10 cellular contexts compared by ENCODE assay signal in the genomic region with DNA sequence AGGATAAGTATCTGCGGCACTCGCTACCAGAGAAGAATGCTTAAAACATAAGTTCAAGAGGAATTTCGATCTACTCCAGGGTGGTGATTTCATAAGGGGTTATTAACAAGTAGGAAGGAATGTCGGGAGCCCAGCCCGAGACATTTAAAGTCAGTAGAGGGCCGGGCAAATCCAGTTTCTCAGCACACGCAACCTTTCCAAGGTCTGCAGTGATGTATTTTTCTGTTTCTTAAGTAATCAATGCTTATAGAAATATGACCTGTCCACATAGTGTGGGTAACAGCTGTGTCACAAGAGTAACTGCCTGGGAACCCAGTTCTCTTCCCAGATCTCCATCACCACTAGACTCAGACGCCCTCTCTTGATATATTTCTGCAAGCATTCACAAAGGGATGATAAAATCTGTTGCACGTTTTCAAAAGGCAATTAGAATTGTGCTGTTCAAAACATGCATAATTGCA.
A peak's percentile ranks its signal among the peaks of the same experiment; 100 is the strongest.
DNase-seq lines count a peak whose midpoint lies in the region; ATAC-seq, FAIRE-seq and TF ChIP-seq lines count a peak whose summit lies in the region.
"Had no signal": no experiment of that assay in that cellular context is flagged by ENCODE, and none has a peak within 500 bp of the region (broad histone marks: within the 10 kb centered on the region; RNA-seq: fewer than 3 reads in every experiment).

No MANE protein-coding gene starts in this region.

- H2AFZ ChIP-seq in IMR-90 (replicated peaks; ENCODE audit: low read length, poor library complexity) = peak overlapping the region; percentile 74

- H3K9me1 ChIP-seq in IMR-90 (ENCODE audit: insufficient read depth, low read length) = peaks cover 23% of the 10 kb centered on the region

- peak overlapping the region; percentile 72 for H3K56ac ChIP-seq in IMR-90 (ENCODE audit: extremely low read depth, insufficient read depth, low read length)

- WGBS in IMR-90 (ENCODE audit: extremely low coverage in 2 of 2, insufficient read length in 1 of 2), 2 experiments = 20% methylated on average over 2 of the region's 9 CpGs; no CpG with 5 or more reads in 1 of the 2 experiments
- WGBS in lung, 2 donors = 60 to 74% methylated on average over 9 of the region's 9 CpGs
- WGBS in aorta, 2 donors = 11 to 15% methylated on average over 9 of the region's 9 CpGs

- no peaks in the 10 kb centered on the region for H4K20me1 ChIP-seq in IMR-90 (ENCODE audit: insufficient read depth, low read length)

- dilution Hi-C loops in IMR-90 (cut with HindIII; ENCODE audit: low sequenced_read_pairs, unreplicated experiment) = no loop called here

- H3K36me3 ChIP-seq in IMR-90 (ENCODE audit: control insufficient read depth, insufficient read depth, low read length) = no peaks in the 10 kb centered on the region
- no peaks in the 10 kb centered on the region for H3K36me3 ChIP-seq in bronchial epithelial cell (ENCODE audit: control insufficient read depth, insufficient read depth, low read length)
- no peaks in the 10 kb centered on the region for H3K36me3 ChIP-seq in lung (ENCODE audit: control insufficient read depth in 2 of 2, insufficient read depth in 2 of 2, low read length in 2 of 2)
- no peaks in the 10 kb centered on the region for H3K36me3 ChIP-seq in aorta (ENCODE audit: control insufficient read depth in 1 of 2, insufficient read depth in 2 of 2, low read length in 1 of 2)
- H3K36me3 ChIP-seq in SJCRH30 = no peaks in the 10 kb centered on the region

- TF ChIP-seq POLR2A in IMR-90 (IDR thresholded peaks at IDR 0.05; ENCODE audit: low read depth, low read length) = no peak

- H3K23ac ChIP-seq in IMR-90 (ENCODE audit: low read depth, low read length) = peak overlapping the region; percentile 69

- peak overlapping the region; percentile 63 for H2BK15ac ChIP-seq in IMR-90 (ENCODE audit: low read depth, low read length)

- H3K4me3 ChIP-seq in IMR-90 (ENCODE audit: insufficient read depth, low read depth, low read length) (no peak overlapping the region), bronchial epithelial cell (ENCODE audit: low read depth, low read length) (no peak overlapping the region), lung (no peak overlapping the region), aorta (ENCODE audit: low read length in 2 of 2) (no peak overlapping the region), SJCRH30 (no peak overlapping the region)

- DNase-seq in IMR-90 (peak; percentile 50), bronchial epithelial cell (ENCODE audit: low read depth) (peak; percentile 90), lung (ENCODE audit: low spot score) (peak; percentile 62), aorta (no peak), SJCRH30 (no peak), G401 (ENCODE audit: low spot score) (no peak)
- DNase-seq: activated effector memory CD4-positive, alpha-beta T cell treated with anti-CD3 and anti-CD28 coated beads, Interleukin-2, amount 50 U/mL, for 16 hours; NCI-H2029 treated with DMSO at 0.1 percent for 48 hours; stimulated activated CD4-positive, alpha-beta T cell treated with anti-CD3 and anti-CD28 coated beads, Interleukin-4, amount 100 ng/mL, for 1 hour had no signal

- TF ChIP-seq RAD21 in IMR-90 (IDR thresholded peaks at IDR 0.05; ENCODE audit: low read length) = no peak

- H3K27ac ChIP-seq in IMR-90 (ENCODE audit: insufficient read depth, low read length) (peak overlapping the region; percentile 72), lung (ENCODE audit: low read depth in 1 of 2, low read length in 1 of 2) (peak overlapping the region in 1 of 2 donors; percentile 24), aorta (ENCODE audit: low read depth in 1 of 2, low read length in 2 of 2) (peak overlapping the region; percentile 47 to 81), SJCRH30 (no peak overlapping the region)

- H3K9me3 ChIP-seq in IMR-90 (ENCODE audit: control insufficient read depth, insufficient read depth, low read length) (no peaks in the 10 kb centered on the region), lung (ENCODE audit: control insufficient read depth in 2 of 2, insufficient read depth in 1 of 2, low read length in 1 of 2) (peaks cover 0 to 4% of the 10 kb centered on the region in 2 donors), aorta (ENCODE audit: control insufficient read depth, low read length) (no peaks in the 10 kb centered on the region), SJCRH30 (replicated peaks) (no peaks in the 10 kb centered on the region)

- peak overlapping the region; percentile 20; the same call in 1 of the 2 replicates for H3K9ac ChIP-seq in IMR-90 (ENCODE audit: low read depth, low read length)

- no peak for FAIRE-seq in bronchial epithelial cell (lab: Jason Lieb, UNC)

- ATAC-seq in IMR-90 (ENCODE audit: low read depth) (peak; percentile 31), lung (ENCODE audit: insufficient read depth, low FRiP score) (peak; percentile 49), aorta (ENCODE audit: low FRiP score) (peak; percentile 28), GM19467 (IDR thresholded peaks at IDR 0.05; ENCODE audit: unreplicated experiment) (no peak)

- H4K8ac ChIP-seq in IMR-90 (ENCODE audit: low read depth in 2 of 2, low read length in 2 of 2) = peak overlapping the region; percentile 73 to 74

- peak overlapping the region; percentile 89 for H4K91ac ChIP-seq in IMR-90 (ENCODE audit: insufficient read depth, low read depth, low read length)

- POLR2A ChIA-PET in IMR-90 (lab: Charles Lee; ENCODE audit: unreplicated experiment) = interaction anchor here (0.6 kb wide), 1 partner anchor 91 kb away, joined by 3 read pairs; no protein-coding TSS in a partner anchor

- CTCF ChIA-PET in IMR-90 (lab: Yijun Ruan, JAX) = interaction anchor here (0.6 kb wide), 1 partner anchor 192 kb away, joined by 3 read pairs; no protein-coding TSS in a partner anchor

- no peak overlapping the region for H2AK9ac ChIP-seq in IMR-90 (replicated peaks; ENCODE audit: low read depth, low read length, poor library complexity)

- in situ Hi-C loops in IMR-90 (cut with MboI; ENCODE audit: low sequenced_read_pairs) (no loop called here), G401 (cut with HindIII; ENCODE audit: low sequenced_read_pairs) (no loop called here)

- peaks cover 25% of the 10 kb centered on the region for H3K4me1 ChIP-seq in IMR-90 (ENCODE audit: control insufficient read depth, insufficient read depth, low read length)
- H3K4me1 ChIP-seq in lung (ENCODE audit: control insufficient read depth in 2 of 2, insufficient read depth in 2 of 2, low read length in 2 of 2) = peaks cover 2 to 7% of the 10 kb centered on the region in 2 donors
- H3K4me1 ChIP-seq in aorta (ENCODE audit: control insufficient read depth in 1 of 2, insufficient read depth in 2 of 2, low read length in 2 of 2) = peaks cover 3 to 7% of the 10 kb centered on the region in 2 donors
- peaks cover 3% of the 10 kb centered on the region; the same call in 1 of the 2 replicates for H3K4me1 ChIP-seq in SJCRH30

- H3K79me1 ChIP-seq in IMR-90 (ENCODE audit: low read depth in 1 of 2, low read length in 2 of 2) = no peaks in the 10 kb centered on the region

- H3K18ac ChIP-seq in IMR-90 (ENCODE audit: low read depth, low read length) = peak overlapping the region; percentile 96

- peak overlapping the region; percentile 35; the same call in 1 of the 2 replicates for H3K4me2 ChIP-seq in IMR-90 (ENCODE audit: low read depth, low read length)

- no TSS peak for BruUV-seq in IMR-90 (replicated peaks; lab: Mats Ljungman, UMichigan)

- peak overlapping the region; percentile 51 for H3K14ac ChIP-seq in IMR-90 (replicated peaks; ENCODE audit: low read depth, low read length)

- H2BK120ac ChIP-seq in IMR-90 (ENCODE audit: low read depth, low read length) = peak overlapping the region; percentile 88

- H2BK5ac ChIP-seq in IMR-90 (ENCODE audit: low read depth, low read length, poor library complexity, severe bottlenecking) = peak overlapping the region; percentile 80

- peak overlapping the region; percentile 65 for H4K5ac ChIP-seq in IMR-90 (ENCODE audit: low read depth, low read length)

- H3K27me3 ChIP-seq in IMR-90 (ENCODE audit: control insufficient read depth, insufficient read depth, low read length) (no peaks in the 10 kb centered on the region), bronchial epithelial cell (ENCODE audit: control insufficient read depth, insufficient read depth, low read length) (no peaks in the 10 kb centered on the region), lung (ENCODE audit: control insufficient read depth, insufficient read depth) (no peaks in the 10 kb centered on the region), aorta (ENCODE audit: control insufficient read depth in 1 of 2, insufficient read depth in 2 of 2, low read length in 1 of 2) (no peaks in the 10 kb centered on the region), SJCRH30 (no peaks in the 10 kb centered on the region)

- intact Hi-C loops in IMR-90 (cut with micrococcal nuclease) (loop anchor here (5.0 kb wide), 1 partner anchor 87 kb away; no protein-coding TSS in a partner anchor), aorta (cut with DNase I) (loop anchor here (5.0 to 10.0 kb wide), 5 partner anchors 87 to 299 kb away; no protein-coding TSS in a partner anchor)

- TF ChIP-seq CTCF in IMR-90 (conservative IDR thresholded peaks at IDR 0.05; ENCODE audit: low read depth, low read length) (no peak), bronchial epithelial cell (IDR thresholded peaks at IDR 0.05; ENCODE audit: insufficient read depth, low read length, severe bottlenecking) (no peak), lung (IDR thresholded peaks at IDR 0.05; ENCODE audit: control extremely low read depth, extremely low read depth) (no peak)

- H2AK5ac ChIP-seq in IMR-90 (ENCODE audit: low read depth, low read length) = peak overlapping the region; percentile 90

- peak overlapping the region; percentile 79 for H2BK20ac ChIP-seq in IMR-90 (ENCODE audit: low read depth, low read length)

- peak overlapping the region; percentile 92 for H3K4ac ChIP-seq in IMR-90 (ENCODE audit: low read depth, low read length)

TF ChIP-seq in IMR-90, 13 proteins besides CTCF, POLR2A, EP300 and RAD21 (continues in another document):
- TF ChIP-seq MXI1 (IDR thresholded peaks at IDR 0.05; ENCODE audit: borderline replicate concordance, low read depth, low read length) (no peak), CEBPB (IDR thresholded peaks at IDR 0.05; ENCODE audit: low read depth, low read length) (no peak), MAFK (IDR thresholded peaks at IDR 0.05; ENCODE audit: low read depth, low read length) (no peak), BHLHE40 (IDR thresholded peaks at IDR 0.05; ENCODE audit: low read depth, low read length) (no peak)
- TF ChIP-seq, protein P1, sequence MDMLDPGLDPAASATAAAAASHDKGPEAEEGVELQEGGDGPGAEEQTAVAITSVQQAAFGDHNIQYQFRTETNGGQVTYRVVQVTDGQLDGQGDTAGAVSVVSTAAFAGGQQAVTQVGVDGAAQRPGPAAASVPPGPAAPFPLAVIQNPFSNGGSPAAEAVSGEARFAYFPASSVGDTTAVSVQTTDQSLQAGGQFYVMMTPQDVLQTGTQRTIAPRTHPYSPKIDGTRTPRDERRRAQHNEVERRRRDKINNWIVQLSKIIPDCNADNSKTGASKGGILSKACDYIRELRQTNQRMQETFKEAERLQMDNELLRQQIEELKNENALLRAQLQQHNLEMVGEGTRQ (IDR thresholded peaks at IDR 0.05; ENCODE audit: low read depth, low read length) = no peak

Comparison
In these comparisons a context has a peak if more than half of its experiments do, and no peak if none do; other contexts are left out.
1. DNase-seq: peak in IMR-90 (single experiment), bronchial epithelial cell (single experiment) and lung (single experiment); none in aorta (0 of 2), SJCRH30 (0 of 2) and G401 (single experiment).